Comparison of ENCODE assay signal across 9 cellular contexts in the genomic region with DNA sequence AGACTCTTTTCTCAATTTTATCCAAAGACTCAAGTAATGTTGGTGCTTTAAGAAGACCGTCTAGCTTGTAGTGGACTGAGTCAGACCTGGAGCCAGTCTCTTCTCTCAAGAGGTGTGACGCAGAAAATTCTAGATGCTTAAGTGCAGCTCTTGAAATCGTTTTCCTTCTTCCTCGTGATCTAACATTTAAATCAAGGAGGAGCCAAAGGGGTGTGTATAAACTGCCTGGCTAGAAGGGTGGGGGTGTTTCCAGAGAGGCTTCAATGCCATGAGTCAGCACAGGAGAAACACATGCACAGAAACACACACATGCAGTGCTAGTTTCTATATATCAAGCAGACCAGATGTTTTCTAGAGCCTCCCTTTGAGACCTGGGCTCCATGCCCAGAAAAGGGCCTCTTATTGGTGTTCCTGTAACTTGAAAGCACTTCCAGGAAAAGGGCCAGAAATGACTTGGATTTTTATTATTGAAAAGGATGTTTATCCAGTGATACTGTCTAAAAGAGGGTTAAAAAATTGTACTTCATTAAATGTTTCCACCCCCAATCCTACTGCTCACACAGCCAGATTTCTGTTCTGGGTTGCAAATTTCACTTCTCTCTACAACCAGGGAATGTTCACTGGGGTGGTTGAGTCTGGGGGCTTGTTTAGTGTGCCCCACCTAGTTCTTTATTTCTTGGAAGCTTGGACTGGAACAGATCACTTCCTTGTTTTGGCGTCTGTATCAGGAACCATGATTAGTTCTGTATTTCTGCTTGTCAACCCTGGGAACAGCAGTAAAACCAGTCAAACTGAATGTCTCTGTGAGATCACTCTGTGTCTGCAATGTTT. TPM values are rescaled to one million over a fixed set of nuclear protein-coding genes. Genes with fewer than 3 reads are reported as not detected.
A peak's percentile ranks its signal among the peaks of the same experiment; 100 is the strongest.
DNase-seq lines count a peak whose midpoint lies in the region; ATAC-seq and TF ChIP-seq lines count a peak whose summit lies in the region.
"Had no signal": no experiment of that assay in that cellular context is flagged by ENCODE, and none has a peak within 500 bp of the region (broad histone marks: within the 10 kb centered on the region; RNA-seq: fewer than 3 reads in every experiment).

A gene (minus strand): TSS at position 129 of the 831 bp plus-strand sequence. CDS start 187 bp downstream, outside the sequence.

- no peak within 1 kb of the TSS for H3K4me3 Mint-ChIP-seq in type B pancreatic cell
- no peak within 1 kb of the TSS for H3K4me3 Mint-ChIP-seq in glutamatergic neuron (ENCODE audit: unreplicated experiment)
- H3K4me3 Mint-ChIP-seq in natural killer cell = no peak within 1 kb of the TSS

- H3K4me1 ChIP-seq in DND-41 (ENCODE audit: insufficient read depth, low read length) (peaks cover 11% of the 10 kb centered on the region; the same call in 1 of the 2 replicates), heart left ventricle (peaks cover 0 to 6% (median 0%) of the 10 kb centered on the region in 12 donors)

- intact Hi-C loops in heart left ventricle (cut with DNase I) = no loop called here
- intact Hi-C loops in natural killer cell (cut with micrococcal nuclease) = no loop called here

- no peak within 1 kb of the TSS for H2AFZ ChIP-seq in DND-41 (ENCODE audit: low read depth, low read length)

- H3K9me3 Mint-ChIP-seq in type B pancreatic cell (no peaks in the 10 kb centered on the region), glutamatergic neuron (ENCODE audit: unreplicated experiment) (no peaks in the 10 kb centered on the region), natural killer cell (no peaks in the 10 kb centered on the region)

- peak in 1 of 2 donors; percentile 24 for TF ChIP-seq POLR2A in heart left ventricle (IDR thresholded peaks at IDR 0.05)

- no peaks in the 10 kb centered on the region for H3K79me2 ChIP-seq in DND-41 (ENCODE audit: insufficient read depth, low read length)

- H3K9me3 ChIP-seq in DND-41 (ENCODE audit: insufficient read depth, low read length, severe bottlenecking) (no peaks in the 10 kb centered on the region), heart left ventricle (no peaks in the 10 kb centered on the region)

- DNase-seq in DND-41 (peak; percentile 39), SHP77 treated with DMSO at 0.1 percent for 48 hours (lab: John Stamatoyannopoulos, UW) (peak; percentile 3), heart left ventricle (peak in 4 of 5 donors; percentile 33 to 55 (median 42)), type B pancreatic cell (ENCODE audit: extremely low spot score, unreplicated experiment) (no peak), HuH-7.5 (ENCODE audit: low spot score) (no peak), glutamatergic neuron (no peak), natural killer cell (no peak)

- peak within 1 kb of the TSS; percentile 61 for H3K27ac Mint-ChIP-seq in type B pancreatic cell
- H3K27ac Mint-ChIP-seq in glutamatergic neuron (ENCODE audit: unreplicated experiment) = no peak within 1 kb of the TSS
- H3K27ac Mint-ChIP-seq in natural killer cell = no peak within 1 kb of the TSS

- ATAC-seq in DND-41 (ENCODE audit: insufficient read depth, low read depth) (peak; percentile 89), HG02798 (IDR thresholded peaks at IDR 0.05; ENCODE audit: poor library complexity, unreplicated experiment) (peak; percentile 68), heart left ventricle (peak; percentile 77 to 96 (median 88)), natural killer cell (no peak)

- H3K27me3 Mint-ChIP-seq in type B pancreatic cell (peaks cover 3% of the 10 kb centered on the region), glutamatergic neuron (ENCODE audit: unreplicated experiment) (no peaks in the 10 kb centered on the region), natural killer cell (ENCODE audit: low read depth in 2 of 2) (peaks cover 8% of the 10 kb centered on the region in 2 donors)

- no peak within 1 kb of the TSS for H3K9ac ChIP-seq in DND-41 (ENCODE audit: low read depth, low read length)

- H4K20me1 ChIP-seq in DND-41 (ENCODE audit: insufficient read depth, low read length) = no peaks in the 10 kb centered on the region

- H3K27me3 ChIP-seq in DND-41 (ENCODE audit: insufficient read depth, low read length, poor library complexity) (no peaks in the 10 kb centered on the region), heart left ventricle (no peaks in the 10 kb centered on the region)

- no peak within 1 kb of the TSS for H3K4me2 ChIP-seq in DND-41 (ENCODE audit: insufficient read depth, low read length)

- H3K4me3 ChIP-seq in DND-41 (ENCODE audit: low read depth in 1 of 2, low read length in 2 of 2) = no peak within 1 kb of the TSS
- H3K4me3 ChIP-seq in heart left ventricle = peak within 1 kb of the TSS in 10 of 12 donors; percentile 32 to 65 (median 52)

- WGBS in heart left ventricle, 4 donors = 24 to 36% (median 26%) methylated on average over 5 of the region's 5 CpGs

- H3K27ac ChIP-seq in DND-41 (ENCODE audit: low read length) = no peak within 1 kb of the TSS
- peak within 1 kb of the TSS; percentile 10 to 85 (median 68) for H3K27ac ChIP-seq in heart left ventricle
- H3K27ac ChIP-seq: HL-60 had no signal

- H3K36me3 Mint-ChIP-seq in type B pancreatic cell = no peaks in the 10 kb centered on the region
- no peaks in the 10 kb centered on the region for H3K36me3 Mint-ChIP-seq in glutamatergic neuron (ENCODE audit: unreplicated experiment)
- H3K36me3 Mint-ChIP-seq in natural killer cell = no peaks in the 10 kb centered on the region

- H3K4me1 Mint-ChIP-seq in type B pancreatic cell (ENCODE audit: unreplicated experiment) (no peaks in the 10 kb centered on the region), glutamatergic neuron (ENCODE audit: low read depth, unreplicated experiment) (no peaks in the 10 kb centered on the region), natural killer cell (no peaks in the 10 kb centered on the region)

- TF ChIP-seq CTCF in DND-41 (IDR thresholded peaks at IDR 0.05; ENCODE audit: borderline replicate concordance, extremely low read depth, low read length, poor library complexity, severe bottlenecking) (no peak), heart left ventricle (IDR thresholded peaks at IDR 0.05) (no peak), type B pancreatic cell (conservative IDR thresholded peaks at IDR 0.05) (no peak), glutamatergic neuron (IDR thresholded peaks at IDR 0.05; ENCODE audit: partially characterized antibody, unreplicated experiment) (no peak), natural killer cell (IDR thresholded peaks at IDR 0.05) (no peak)

- H3K36me3 ChIP-seq in DND-41 (ENCODE audit: insufficient read depth, low read length) = no peaks in the 10 kb centered on the region
- no peaks in the 10 kb centered on the region for H3K36me3 ChIP-seq in heart left ventricle

RNA-seq across cellular contexts. Expression of the gene that starts here (rescaled TPM):
- total RNA-seq in heart left ventricle (10 to 100 TPM in 5 of 9 donors, 1 to 10 TPM in 4; 7.2 to 28.8 (median 10.7) TPM), type B pancreatic cell (ENCODE audit: low replicate concordance) (0.43 and 1.3 TPM in 2 replicates), glutamatergic neuron (ENCODE audit: unreplicated experiment) (0.56 TPM), natural killer cell (1 to 10 TPM in 1 of 3 donors, under 1 TPM in 2; 0.20 to 2.2 (median 0.75) TPM)
- polyA plus RNA-seq in heart left ventricle = 1 to 10 TPM; 5.4 to 5.8 TPM

Comparison
In these comparisons a context has a peak if more than half of its experiments do, and no peak if none do; other contexts are left out.
1. ATAC-seq: peak in DND-41 (single experiment), HG02798 (single experiment) and heart left ventricle (4 of 4); none in natural killer cell (0 of 3).
2. DNase-seq: peak in DND-41 (single experiment), SHP77 treated with DMSO at 0.1 percent for 48 hours (single experiment) and heart left ventricle (4 of 5); none in type B pancreatic cell (single experiment), HuH-7.5 (single experiment), glutamatergic neuron (single experiment) and natural killer cell (single experiment).
3. H3K4me3 ChIP-seq: peak in heart left ventricle (10 of 12); none in DND-41 (0 of 2).